In the genomic region with DNA sequence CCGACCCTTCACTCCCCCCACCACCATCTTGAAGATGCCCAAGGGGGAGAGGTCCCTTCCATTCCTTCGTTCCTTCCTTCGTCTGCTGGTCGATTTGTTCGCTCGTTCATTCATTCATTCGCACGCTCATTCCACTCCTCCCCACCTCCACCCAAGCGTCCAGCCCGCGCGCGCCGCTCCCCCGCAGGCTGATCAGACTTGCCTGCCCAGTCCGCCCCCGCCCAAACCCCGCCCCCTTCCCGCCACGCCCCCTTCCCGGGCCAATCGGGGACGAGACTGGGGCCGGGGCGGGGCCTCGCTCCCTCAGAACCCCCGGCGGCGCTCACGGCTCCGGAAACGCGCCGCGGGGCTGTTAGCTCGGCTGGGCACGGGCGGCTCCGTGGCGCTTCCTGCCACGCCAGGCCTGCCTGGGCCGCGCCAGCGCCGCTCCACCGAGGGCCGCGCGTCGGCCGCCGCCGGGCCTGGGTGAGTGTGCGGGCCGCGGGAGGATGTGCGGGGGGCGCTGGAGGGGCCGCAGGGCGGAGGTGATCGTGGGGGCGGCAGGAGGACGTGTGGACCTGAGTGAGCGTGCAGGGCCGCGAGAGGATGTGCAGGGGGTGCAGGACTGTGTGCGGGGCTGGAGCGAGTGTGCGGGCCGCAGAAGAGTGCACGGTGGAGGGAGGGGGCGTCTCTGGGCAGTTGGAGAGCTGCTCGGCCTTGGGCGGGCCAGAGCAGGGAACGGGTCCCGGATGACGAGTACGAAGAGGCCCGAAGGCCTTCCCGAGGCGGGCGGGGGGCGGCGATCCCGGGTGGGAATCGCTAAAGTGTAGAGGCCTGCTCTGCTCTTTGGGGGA, we compare ENCODE assay signal across 9 cellular contexts. TPM values are rescaled to one million over a fixed set of nuclear protein-coding genes. Genes with fewer than 3 reads are reported as not detected.
DNase-seq lines count a peak whose midpoint lies in the region; ATAC-seq and TF ChIP-seq lines count a peak whose summit lies in the region.
"Had no signal": no experiment of that assay in that cellular context is flagged by ENCODE, and none has a peak within 500 bp of the region (broad histone marks: within the 10 kb centered on the region; RNA-seq: fewer than 3 reads in every experiment).

TSS of gene ZNF275 (plus strand) at position 333 of the 833 bp plus-strand sequence. CDS start 2,527 bp downstream, outside the sequence.

- H3K27me3 ChIP-seq in lower lobe of right lung (ENCODE audit: low read depth), result no peaks in the 10 kb centered on the region

- H3K27me3 Mint-ChIP-seq in activated CD4-positive, alpha-beta memory T cell treated with anti-CD3 and anti-CD28 coated beads for 36 hours, result no peaks in the 10 kb centered on the region

- CTCF ChIA-PET in activated CD4-positive, alpha-beta memory T cell treated with anti-CD3 and anti-CD28 coated beads for 36 hours (lab: Charles Lee), result no interaction called here

- H3K9me3 ChIP-seq in lower lobe of right lung, result no peaks in the 10 kb centered on the region

- peak within 1 kb of the TSS; percentile 62 for H3K4me3 ChIP-seq in lower lobe of right lung

- peaks cover 39% of the 10 kb centered on the region for H3K4me1 Mint-ChIP-seq in activated CD4-positive, alpha-beta memory T cell treated with anti-CD3 and anti-CD28 coated beads for 36 hours (ENCODE audit: low read depth)

- POLR2A ChIA-PET in activated CD4-positive, alpha-beta memory T cell treated with anti-CD3 and anti-CD28 coated beads for 36 hours (lab: Charles Lee), result no interaction called here

- TF ChIP-seq CTCF in lower lobe of right lung (IDR thresholded peaks at IDR 0.05), result no peak

- peak within 1 kb of the TSS; percentile 76 for H3K27ac ChIP-seq in lower lobe of right lung
- H3K27ac ChIP-seq: epithelial cell of prostate had no signal

- peaks cover 7% of the 10 kb centered on the region for H3K4me1 ChIP-seq in lower lobe of right lung

- peak within 1 kb of the TSS; percentile 65 for H3K27ac Mint-ChIP-seq in activated CD4-positive, alpha-beta memory T cell treated with anti-CD3 and anti-CD28 coated beads for 36 hours

- ATAC-seq in HG03442 (IDR thresholded peaks at IDR 0.05; ENCODE audit: unreplicated experiment), result peak; percentile 81
- peak; percentile 98 to 100 for ATAC-seq in lower lobe of right lung

- peaks cover 18% of the 10 kb centered on the region for H3K36me3 Mint-ChIP-seq in activated CD4-positive, alpha-beta memory T cell treated with anti-CD3 and anti-CD28 coated beads for 36 hours

- peak within 1 kb of the TSS; percentile 83 for H3K4me3 Mint-ChIP-seq in activated CD4-positive, alpha-beta memory T cell treated with anti-CD3 and anti-CD28 coated beads for 36 hours

- H3K36me3 ChIP-seq in lower lobe of right lung, result peaks cover 9% of the 10 kb centered on the region

- intact Hi-C loops in activated CD4-positive, alpha-beta memory T cell treated with anti-CD3 and anti-CD28 coated beads for 36 hours (cut with micrococcal nuclease), result loop anchor here (1.0 kb wide), 1 partner anchor 36 kb away; no protein-coding TSS in a partner anchor
- intact Hi-C loops in lower lobe of right lung (cut with DNase I), result no loop called here

- H3K9me3 Mint-ChIP-seq in activated CD4-positive, alpha-beta memory T cell treated with anti-CD3 and anti-CD28 coated beads for 36 hours, result no peaks in the 10 kb centered on the region

- DNase-seq in C1 segment of cervical spinal cord (lab: John Stamatoyannopoulos, UW), result peak in 13 of 14 donors; percentile 21 to 82 (median 62)
- DNase-seq in GM19240 (ENCODE audit: insufficient read length, low spot score), result peak; percentile 46
- peak; percentile 87 for DNase-seq in NCI-H748 (lab: John Stamatoyannopoulos, UW; ENCODE audit: unreplicated experiment)
- DNase-seq in activated CD4-positive, alpha-beta memory T cell treated with anti-CD3 and anti-CD28 coated beads for 36 hours, result peak; percentile 86
- DNase-seq in dermis microvascular lymphatic vessel endothelial cell (ENCODE audit: low read depth in 2 of 2), result peak; percentile 36 to 82
- DNase-seq in lower lobe of right lung, result peak; percentile 80
- peak; percentile 77 to 78 for DNase-seq in stimulated activated CD4-positive, alpha-beta T cell treated with anti-CD3 and anti-CD28 coated beads, Interleukin-4, amount 100 ng/mL, for 4 hours

RNA-seq across cellular contexts. Expression of gene ZNF275, which starts in this region (rescaled TPM):
- total RNA-seq in activated CD4-positive, alpha-beta memory T cell treated with anti-CD3 and anti-CD28 coated beads for 36 hours, result 10 to 100 TPM; 11.3 to 11.5 TPM
- 3.5 and 5.7 TPM in 2 replicates for total RNA-seq in dermis microvascular lymphatic vessel endothelial cell
- 7.6 TPM for total RNA-seq in lower lobe of right lung

Comparison
In these comparisons a context has a peak if more than half of its experiments do, and no peak if none do; other contexts are left out.
1. Peak in every context shown above with its lines: DNase-seq, ATAC-seq, H3K4me3 ChIP-seq and H3K27ac ChIP-seq.